10 cellular contexts compared by ENCODE assay signal in the genomic region with DNA sequence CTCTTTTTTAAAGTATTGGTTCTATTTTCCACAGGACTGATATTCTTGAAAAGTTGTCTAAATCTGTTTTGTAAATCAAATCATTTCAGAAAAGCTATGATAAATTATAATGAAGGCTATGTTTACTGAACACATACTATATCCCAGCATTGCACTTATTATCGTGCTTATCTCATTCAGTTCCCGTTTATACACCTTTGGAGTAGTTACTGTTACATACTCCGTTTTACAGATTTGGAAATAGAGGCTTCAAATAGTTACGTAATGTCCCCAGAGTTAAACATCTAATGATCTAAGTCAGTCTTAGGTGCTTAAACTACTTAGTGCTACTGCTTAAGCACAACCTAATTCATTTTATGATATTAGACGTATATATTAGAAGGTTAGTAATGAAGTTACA. TPM values are rescaled to one million over a fixed set of nuclear protein-coding genes. Genes with fewer than 3 reads are reported as not detected.
DNase-seq lines count a peak whose midpoint lies in the region; ATAC-seq and TF ChIP-seq lines count a peak whose summit lies in the region.
"Had no signal": no experiment of that assay in that cellular context is flagged by ENCODE, and none has a peak within 500 bp of the region (broad histone marks: within the 10 kb centered on the region; RNA-seq: fewer than 3 reads in every experiment).

No MANE protein-coding gene starts in this region.

- H3K27me3 Mint-ChIP-seq in T-helper 17 cell, result peaks cover 12% of the 10 kb centered on the region
- H3K27me3 Mint-ChIP-seq: activated naive CD4-positive, alpha-beta T cell treated with anti-CD3 and anti-CD28 coated beads, Interleukin-2, amount 10 ng/mL, durations not matched to agents 7 days and 5 days had no signal

- no peaks in the 10 kb centered on the region for H4K20me1 ChIP-seq in mammary epithelial cell (ENCODE audit: insufficient read depth, low read length)

- H3K4me1 Mint-ChIP-seq in T-helper 17 cell, result peaks cover 23% of the 10 kb centered on the region

- H3K27me3 ChIP-seq in cardiac muscle cell, result no peaks in the 10 kb centered on the region
- no peaks in the 10 kb centered on the region for H3K27me3 ChIP-seq in mammary epithelial cell (ENCODE audit: insufficient read depth, low read length)
- H3K27me3 ChIP-seq in lower lobe of right lung (ENCODE audit: low read depth), result no peaks in the 10 kb centered on the region
- no peaks in the 10 kb centered on the region for H3K27me3 ChIP-seq in upper lobe of right lung

- WGBS in mammary epithelial cell (ENCODE audit: low coverage, missing lambda C conversion rate), result 36% methylated on average over 5 of the region's 5 CpGs

- DNase-seq in cardiac muscle cell (ENCODE audit: low read depth in 1 of 2, low spot score in 1 of 2) (no peak), left ventricle myocardium superior (no peak), mammary epithelial cell (no peak), lower lobe of right lung (no peak), upper lobe of right lung (no peak), NCI-H2227 treated with DMSO at 0.1 percent for 48 hours (lab: John Stamatoyannopoulos, UW) (no peak), T-helper 17 cell (no peak)

- CTCF ChIA-PET in mammary epithelial cell (lab: Charles Lee; ENCODE audit: low non-redundant PET), result no interaction called here

- H3K9me3 ChIP-seq in cardiac muscle cell (ENCODE audit: low read depth) (no peaks in the 10 kb centered on the region), mammary epithelial cell (replicated peaks; ENCODE audit: insufficient read depth, low read length) (no peaks in the 10 kb centered on the region), lower lobe of right lung (no peaks in the 10 kb centered on the region), upper lobe of right lung (no peaks in the 10 kb centered on the region), T-helper 17 cell (ENCODE audit: control insufficient read depth, low read length, poor library complexity, severe bottlenecking) (no peaks in the 10 kb centered on the region)

- H3K9ac ChIP-seq in mammary epithelial cell (ENCODE audit: insufficient read depth, low read length), result peak overlapping the region; percentile 98

- H3K4me3 Mint-ChIP-seq in T-helper 17 cell, result no peak overlapping the region
- H3K4me3 Mint-ChIP-seq: activated naive CD4-positive, alpha-beta T cell treated with anti-CD3 and anti-CD28 coated beads, Interleukin-2, amount 10 ng/mL, durations not matched to agents 7 days and 5 days; T-helper 1 cell treated with Interleukin-12 subunit alpha and Interleukin-12 subunit beta and Interleukin-4 antibody, amounts not matched to agents 30 μg/mL and 1 μg/mL, for 36 hours had no signal

- no peaks in the 10 kb centered on the region for H3K4me1 ChIP-seq in cardiac muscle cell (ENCODE audit: low read depth)
- peaks cover 11% of the 10 kb centered on the region for H3K4me1 ChIP-seq in mammary epithelial cell (ENCODE audit: insufficient read depth, low read length)
- H3K4me1 ChIP-seq in lower lobe of right lung, result peaks cover 12% of the 10 kb centered on the region
- peaks cover 9% of the 10 kb centered on the region for H3K4me1 ChIP-seq in upper lobe of right lung

- ATAC-seq in left ventricle myocardium superior (no peak), lower lobe of right lung (no peak), upper lobe of right lung (no peak), T-helper 17 cell (no peak), GM18868 (IDR thresholded peaks at IDR 0.05; ENCODE audit: unreplicated experiment) (no peak)

- no peak overlapping the region for H3K27ac Mint-ChIP-seq in T-helper 17 cell
- H3K27ac Mint-ChIP-seq: T-helper 1 cell treated with Interleukin-12 subunit alpha and Interleukin-12 subunit beta and Interleukin-4 antibody, amounts not matched to agents 30 μg/mL and 1 μg/mL, for 36 hours had no signal

- no TSS peak for BruUV-seq in mammary epithelial cell (replicated peaks; lab: Mats Ljungman, UMichigan)

- TF ChIP-seq CTCF in cardiac muscle cell (IDR thresholded peaks at IDR 0.05; ENCODE audit: low read depth, low read length) (no peak), mammary epithelial cell (conservative IDR thresholded peaks at IDR 0.05 in 1 of 2, IDR thresholded peaks at IDR 0.05 in 1 of 2; ENCODE audit: extremely low read depth in 1 of 2, insufficient read depth in 1 of 2, low read depth in 1 of 2, low read length in 2 of 2) (no peak), lower lobe of right lung (IDR thresholded peaks at IDR 0.05) (no peak), upper lobe of right lung (IDR thresholded peaks at IDR 0.05) (no peak)

- no peaks in the 10 kb centered on the region for H3K36me3 ChIP-seq in cardiac muscle cell
- H3K36me3 ChIP-seq in mammary epithelial cell (ENCODE audit: insufficient read depth, low read length), result no peaks in the 10 kb centered on the region
- no peaks in the 10 kb centered on the region for H3K36me3 ChIP-seq in lower lobe of right lung
- H3K36me3 ChIP-seq in upper lobe of right lung, result no peaks in the 10 kb centered on the region

- peaks cover 61% of the 10 kb centered on the region for H3K79me2 ChIP-seq in mammary epithelial cell (ENCODE audit: insufficient read depth, low read length)

- intact Hi-C loops in left ventricle myocardium superior (cut with micrococcal nuclease) (loop anchor here (2.0 kb wide), 1 partner anchor 278 kb away; no protein-coding TSS in a partner anchor), mammary epithelial cell (cut with micrococcal nuclease) (loop anchor here (1.0 kb wide), 3 partner anchors 47 to 278 kb away; no protein-coding TSS in a partner anchor), lower lobe of right lung (cut with DNase I) (no loop called here), upper lobe of right lung (cut with DNase I) (no loop called here)

- H3K4me3 ChIP-seq in cardiac muscle cell, result peak overlapping the region; percentile 72
- H3K4me3 ChIP-seq in mammary epithelial cell (replicated peaks in 1 of 3; ENCODE audit: insufficient read depth in 1 of 3, low read depth in 2 of 3, low read length in 3 of 3), result peak overlapping the region; percentile 76 to 83 (median 79)
- H3K4me3 ChIP-seq in lower lobe of right lung, result peak overlapping the region; percentile 88
- H3K4me3 ChIP-seq in upper lobe of right lung, result peak overlapping the region; percentile 94

- peak overlapping the region; percentile 70 for H3K4me2 ChIP-seq in mammary epithelial cell (ENCODE audit: insufficient read depth, low read depth, low read length)

- peaks cover 9% of the 10 kb centered on the region for H3K36me3 Mint-ChIP-seq in T-helper 17 cell (ENCODE audit: low read depth)

- H3K27ac ChIP-seq in cardiac muscle cell (peak overlapping the region; percentile 98), mammary epithelial cell (ENCODE audit: insufficient read depth, low read depth, low read length) (peak overlapping the region; percentile 94), lower lobe of right lung (peak overlapping the region; percentile 98), upper lobe of right lung (peak overlapping the region; percentile 99)

- dilution Hi-C loops in mammary epithelial cell (cut with HindIII; ENCODE audit: low sequenced_read_pairs), result no loop called here

- in situ Hi-C loops in mammary epithelial cell (cut with MboI; ENCODE audit: low sequenced_read_pairs in 2 of 2), result no loop called here

- H2AFZ ChIP-seq in mammary epithelial cell (ENCODE audit: low read depth, low read length), result peak overlapping the region; percentile 99

RNA-seq across cellular contexts. Expression of gene NUP205, which starts 1.2 kb away (rescaled TPM):
- total RNA-seq in cardiac muscle cell (33.9 and 35.9 TPM in 2 replicates), left ventricle myocardium superior (16.0 TPM), mammary epithelial cell (10 to 100 TPM; 61.3 to 76.6 TPM), lower lobe of right lung (40.2 TPM), upper lobe of right lung (34.3 TPM), T-helper 17 cell (10 to 100 TPM; 45.4 to 47.4 TPM)
- polyA plus RNA-seq in cardiac muscle cell (21.8 and 22.3 TPM in 2 replicates), mammary epithelial cell (57.9 TPM)
- 126 TPM for polyA minus RNA-seq in mammary epithelial cell

RNA-seq across cellular contexts. Expression of gene CNOT4, which starts 49.0 kb away (rescaled TPM):
- 11.5 and 14.5 TPM in 2 replicates for total RNA-seq in cardiac muscle cell
- polyA plus RNA-seq in cardiac muscle cell, result 23.6 and 26.3 TPM in 2 replicates
- total RNA-seq in left ventricle myocardium superior, result 26.6 TPM
- 10 to 100 TPM; 12.7 to 23.1 TPM for total RNA-seq in mammary epithelial cell
- 10.9 TPM for polyA plus RNA-seq in mammary epithelial cell
- 105 TPM for polyA minus RNA-seq in mammary epithelial cell
- 28.0 TPM for total RNA-seq in lower lobe of right lung
- total RNA-seq in upper lobe of right lung, result 25.8 TPM
- total RNA-seq in T-helper 17 cell, result 10 to 100 TPM; 34.0 to 34.5 TPM

Comparison
In these comparisons a context has a peak if more than half of its experiments do, and no peak if none do; other contexts are left out.
1. intact Hi-C loops: an anchor here in left ventricle myocardium superior (2.0 kb wide) and mammary epithelial cell (1.0 kb wide); none called in lower lobe of right lung and upper lobe of right lung.